ENCODE assay signal across 37 cellular contexts in genomic region chr3:193915613-193916012, GRCh38.
"Had no signal": no experiment of that assay in that cellular context is flagged by ENCODE, and none has a peak within 500 bp of the region (broad histone marks: within the 10 kb centered on the region; RNA-seq: fewer than 3 reads in every experiment).

No MANE protein-coding gene starts in this region.

- H3K27me3 Mint-ChIP-seq: activated CD4-positive, alpha-beta T cell treated with anti-CD3 and anti-CD28 coated beads for 36 hours; activated naive CD4-positive, alpha-beta T cell treated with anti-CD3 and anti-CD28 coated beads, Interleukin-2, amount 50 U/mL, for 24 hours; activated naive CD8-positive, alpha-beta T cell; activated T-cell treated with anti-CD3 and anti-CD28 coated beads, Interleukin-2, amount 50 U/mL, for 24 hours; central memory CD8-positive, alpha-beta T cell had no signal

- H3K27me3 ChIP-seq: ascending aorta, cardiac muscle cell had no signal

- H3K4me1 ChIP-seq: ascending aorta had no signal

- H3K9me3 Mint-ChIP-seq: activated CD4-positive, alpha-beta memory T cell treated with anti-CD3 and anti-CD28 coated beads, Interleukin-2, amount 10 ng/mL, durations not matched to agents 7 days and 5 days; activated CD4-positive, alpha-beta T cell treated with anti-CD3 and anti-CD28 coated beads, Interleukin-2, amount 10 ng/mL, durations not matched to agents 7 days and 5 days; activated naive CD4-positive, alpha-beta T cell treated with anti-CD3 and anti-CD28 coated beads, Interleukin-2, amount 10 ng/mL, durations not matched to agents 7 days and 5 days; activated naive CD4-positive, alpha-beta T cell treated with anti-CD3 and anti-CD28 coated beads, Interleukin-2, amount 50 U/mL, for 24 hours; activated naive CD8-positive, alpha-beta T cell treated with anti-CD3 and anti-CD28 coated beads, Interleukin-2, amount 10 ng/mL, durations not matched to agents 7 days and 5 days; activated naive CD8-positive, alpha-beta T cell treated with anti-CD3 and anti-CD28 coated beads, Interleukin-2, amount 50 U/mL, for 24 hours; activated T-cell treated with anti-CD3 and anti-CD28 coated beads, Interleukin-2, amount 50 U/mL, for 24 hours; activated T-helper 2 cell treated with anti-CD3 and anti-CD28 coated beads, Interferon-gamma antibody, Interleukin-2, Interleukin-4, amounts not matched to agents 10 μg/mL and 5 μg/mL and 100 μg/mL, durations not matched to agents 14 hours and 24 hours and 36 hours; central memory CD8-positive, alpha-beta T cell; T-helper 1 cell treated with Interleukin-12 subunit alpha and Interleukin-12 subunit beta and Interleukin-4 antibody, amounts not matched to agents 30 μg/mL and 1 μg/mL, for 36 hours; T-helper 2 cell treated with Interferon-gamma antibody and Interleukin-4, amounts not matched to agents 5 μg/mL and 100 μg/mL, for 36 hours; WTC11 had no signal

- DNase-seq: activated CD4-positive, alpha-beta memory T cell treated with anti-CD3 and anti-CD28 coated beads, Interleukin-2, amount 10 ng/mL, durations not matched to agents 7 days and 5 days; activated CD4-positive, alpha-beta T cell treated with anti-CD3 and anti-CD28 coated beads for 1 hour; activated CD4-positive, alpha-beta T cell treated with anti-CD3 and anti-CD28 coated beads for 36 hours; activated CD4-positive, alpha-beta T cell treated with anti-CD3 and anti-CD28 coated beads for 48 hours; activated CD4-positive, alpha-beta T cell treated with anti-CD3 and anti-CD28 coated beads, Interleukin-2, amount 10 ng/mL, durations not matched to agents 7 days and 5 days; activated CD4-positive, alpha-beta T cell treated with anti-CD3 and anti-CD28 coated beads, Interleukin-2, amount 50 U/mL, for 48 hours; activated CD4-positive, CD25-positive, alpha-beta regulatory T cell; activated CD8-positive, alpha-beta memory T cell treated with anti-CD3 and anti-CD28 coated beads for 24 hours; activated CD8-positive, alpha-beta memory T cell treated with anti-CD3 and anti-CD28 coated beads, Interleukin-2, amount 10 ng/mL, durations not matched to agents 7 days and 5 days; activated CD8-positive, alpha-beta memory T cell treated with anti-CD3 and anti-CD28 coated beads, Interleukin-2, amount 50 U/mL, for 48 hours; activated CD8-positive, alpha-beta T cell treated with anti-CD3 and anti-CD28 coated beads, Interleukin-2, amount 10 ng/mL, durations not matched to agents 7 days and 5 days; activated effector memory CD4-positive, alpha-beta T cell treated with Interleukin-2 at 50 U/mL for 16 hours; activated gamma-delta T cell; activated naive CD4-positive, alpha-beta T cell treated with anti-CD3 and anti-CD28 coated beads, Interleukin-2, amount 10 ng/mL, durations not matched to agents 7 days and 5 days; activated naive CD4-positive, alpha-beta T cell treated with Interleukin-2 at 50 U/mL for 16 hours; activated naive CD8-positive, alpha-beta T cell treated with anti-CD3 and anti-CD28 coated beads, Interleukin-2, amount 10 ng/mL, durations not matched to agents 7 days and 5 days; activated naive CD8-positive, alpha-beta T cell treated with anti-CD3 and anti-CD28 coated beads, Interleukin-2, amount 50 U/mL, for 24 hours; activated T-cell treated with anti-CD3 and anti-CD28 coated beads, Interleukin-2, amount 50 U/mL, for 24 hours; activated T-cell treated with anti-CD3 and anti-CD28 coated beads, Interleukin-2, amount 50 U/mL, for 48 hours; amniotic stem cell; anterior cingulate cortex; caudate nucleus; cerebellar nuclear complex; T-helper 1 cell; T-helper 2 cell; T-helper 9 cell; WERI-Rb-1 had no signal

- H3K36me3 Mint-ChIP-seq: activated CD8-positive, alpha-beta memory T cell treated with anti-CD3 and anti-CD28 coated beads, Interleukin-2, amount 10 ng/mL, durations not matched to agents 7 days and 5 days; activated naive CD4-positive, alpha-beta T cell treated with anti-CD3 and anti-CD28 coated beads, Interleukin-2, amount 10 ng/mL, durations not matched to agents 7 days and 5 days; activated naive CD4-positive, alpha-beta T cell treated with anti-CD3 and anti-CD28 coated beads, Interleukin-2, amount 50 U/mL, for 24 hours; activated naive CD8-positive, alpha-beta T cell; activated naive CD8-positive, alpha-beta T cell treated with anti-CD3 and anti-CD28 coated beads, Interleukin-2, amount 10 ng/mL, durations not matched to agents 7 days and 5 days; brain; WTC11 had no signal

- H3K4me3 ChIP-seq: ascending aorta, cardiac muscle cell had no signal

- H3K27ac ChIP-seq: ascending aorta, cardiac muscle cell, WERI-Rb-1 had no signal

- H3K4me3 Mint-ChIP-seq: activated CD4-positive, alpha-beta memory T cell treated with anti-CD3 and anti-CD28 coated beads, Interleukin-2, amount 10 ng/mL, durations not matched to agents 7 days and 5 days; activated CD4-positive, alpha-beta T cell treated with anti-CD3 and anti-CD28 coated beads for 36 hours; activated CD4-positive, alpha-beta T cell treated with anti-CD3 and anti-CD28 coated beads, Interleukin-2, amount 10 ng/mL, durations not matched to agents 7 days and 5 days; activated CD8-positive, alpha-beta memory T cell treated with anti-CD3 and anti-CD28 coated beads, Interleukin-2, amount 10 ng/mL, durations not matched to agents 7 days and 5 days; activated CD8-positive, alpha-beta T cell treated with anti-CD3 and anti-CD28 coated beads, Interleukin-2, amount 10 ng/mL, durations not matched to agents 7 days and 5 days; activated naive CD4-positive, alpha-beta T cell treated with anti-CD3 and anti-CD28 coated beads, Interleukin-2, amount 10 ng/mL, durations not matched to agents 7 days and 5 days; activated naive CD4-positive, alpha-beta T cell treated with anti-CD3 and anti-CD28 coated beads, Interleukin-2, amount 50 U/mL, for 24 hours; activated naive CD8-positive, alpha-beta T cell; activated naive CD8-positive, alpha-beta T cell treated with anti-CD3 and anti-CD28 coated beads, Interleukin-2, amount 10 ng/mL, durations not matched to agents 7 days and 5 days; activated naive CD8-positive, alpha-beta T cell treated with anti-CD3 and anti-CD28 coated beads, Interleukin-2, amount 50 U/mL, for 24 hours; activated T-cell treated with anti-CD3 and anti-CD28 coated beads, Interleukin-2, amount 50 U/mL, for 24 hours; brain; central memory CD8-positive, alpha-beta T cell; T-helper 1 cell treated with Interleukin-12 subunit alpha and Interleukin-12 subunit beta and Interleukin-4 antibody, amounts not matched to agents 30 μg/mL and 1 μg/mL, for 36 hours; T-helper 2 cell treated with Interferon-gamma antibody and Interleukin-4, amounts not matched to agents 5 μg/mL and 100 μg/mL, for 36 hours; WTC11 had no signal

- H3K36me3 ChIP-seq: ascending aorta, cardiac muscle cell, WERI-Rb-1 had no signal

- H3K27ac Mint-ChIP-seq: activated CD4-positive, alpha-beta memory T cell treated with anti-CD3 and anti-CD28 coated beads, Interleukin-2, amount 10 ng/mL, durations not matched to agents 7 days and 5 days; activated CD4-positive, alpha-beta T cell treated with anti-CD3 and anti-CD28 coated beads for 36 hours; activated CD4-positive, alpha-beta T cell treated with anti-CD3 and anti-CD28 coated beads, Interleukin-2, amount 10 ng/mL, durations not matched to agents 7 days and 5 days; activated CD8-positive, alpha-beta memory T cell treated with anti-CD3 and anti-CD28 coated beads, Interleukin-2, amount 10 ng/mL, durations not matched to agents 7 days and 5 days; activated CD8-positive, alpha-beta T cell treated with anti-CD3 and anti-CD28 coated beads, Interleukin-2, amount 10 ng/mL, durations not matched to agents 7 days and 5 days; activated naive CD4-positive, alpha-beta T cell treated with anti-CD3 and anti-CD28 coated beads, Interleukin-2, amount 10 ng/mL, durations not matched to agents 7 days and 5 days; activated naive CD4-positive, alpha-beta T cell treated with anti-CD3 and anti-CD28 coated beads, Interleukin-2, amount 50 U/mL, for 24 hours; activated naive CD8-positive, alpha-beta T cell; activated naive CD8-positive, alpha-beta T cell treated with anti-CD3 and anti-CD28 coated beads, Interleukin-2, amount 10 ng/mL, durations not matched to agents 7 days and 5 days; activated naive CD8-positive, alpha-beta T cell treated with anti-CD3 and anti-CD28 coated beads, Interleukin-2, amount 50 U/mL, for 24 hours; activated T-cell treated with anti-CD3 and anti-CD28 coated beads, Interleukin-2, amount 50 U/mL, for 24 hours; activated T-helper 2 cell treated with anti-CD3 and anti-CD28 coated beads, Interferon-gamma antibody, Interleukin-2, Interleukin-4, amounts not matched to agents 10 μg/mL and 5 μg/mL and 100 μg/mL, durations not matched to agents 14 hours and 24 hours and 36 hours; brain; T-helper 1 cell treated with Interleukin-12 subunit alpha and Interleukin-12 subunit beta and Interleukin-4 antibody, amounts not matched to agents 30 μg/mL and 1 μg/mL, for 36 hours; T-helper 2 cell treated with Interferon-gamma antibody and Interleukin-4, amounts not matched to agents 5 μg/mL and 100 μg/mL, for 36 hours; WTC11 had no signal

- H3K9me3 ChIP-seq: ascending aorta had no signal
